ENCODE assay signal across 20 cellular contexts in the genomic region with DNA sequence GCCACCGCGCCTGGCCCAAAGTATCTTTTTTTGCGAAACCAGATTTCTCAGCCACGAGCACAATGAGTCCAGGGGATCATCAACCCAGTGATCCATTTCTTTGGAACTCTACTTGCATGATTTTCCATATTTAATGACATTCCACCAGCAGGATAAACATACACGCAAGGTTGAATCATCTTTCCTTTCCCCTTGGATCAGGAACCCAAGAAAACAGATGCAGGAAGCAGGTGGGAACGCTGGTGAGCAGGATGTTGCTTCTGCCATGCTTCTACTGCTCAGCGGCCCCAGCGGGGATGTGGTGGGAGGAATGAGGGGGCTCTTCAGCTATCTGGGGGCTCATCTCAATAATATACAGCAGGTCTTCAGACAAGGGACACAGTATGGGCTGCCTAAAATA.
"Had no signal": no experiment of that assay in that cellular context is flagged by ENCODE, and none has a peak within 500 bp of the region (broad histone marks: within the 10 kb centered on the region; RNA-seq: fewer than 3 reads in every experiment).

No MANE protein-coding gene starts in this region.

- H3K36me3 Mint-ChIP-seq: WTC11 had no signal

- H3K4me1 Mint-ChIP-seq: central memory CD8-positive, alpha-beta T cell; nephron progenitor cell; WTC11 had no signal

- H3K4me3 Mint-ChIP-seq: activated CD8-positive, alpha-beta T cell treated with anti-CD3 and anti-CD28 coated beads for 36 hours; activated naive CD4-positive, alpha-beta T cell treated with anti-CD3 and anti-CD28 coated beads for 36 hours; activated T-cell treated with anti-CD3 and anti-CD28 coated beads, Interleukin-2, amount 50 U/mL, for 4 hours; central memory CD8-positive, alpha-beta T cell; nephron progenitor cell; T-helper 2 cell treated with Interferon-gamma antibody and Interleukin-4, amounts not matched to agents 5 μg/mL and 100 μg/mL, for 36 hours; WTC11 had no signal

- DNase-seq: activated CD4-positive, alpha-beta T cell treated with anti-CD3 and anti-CD28 coated beads for 4 hours; activated CD8-positive, alpha-beta T cell treated with anti-CD3 and anti-CD28 coated beads for 36 hours; activated naive CD4-positive, alpha-beta T cell treated with anti-CD3 and anti-CD28 coated beads for 36 hours; activated T-cell treated with anti-CD3 and anti-CD28 coated beads, Interleukin-2, amount 50 U/mL, for 4 hours; effector CD4-positive, alpha-beta T cell; foreskin melanocyte; heart left ventricle; kidney; left lung; mammary epithelial cell; nephron progenitor cell; nucleus accumbens; posterior cingulate gyrus; stimulated activated CD4-positive, alpha-beta T cell treated with anti-CD3 and anti-CD28 coated beads, Interleukin-12 subunit alpha, Interleukin-12 subunit beta, amount 100 ng/mL, for 4 hours; stimulated activated CD4-positive, alpha-beta T cell treated with anti-CD3 and anti-CD28 coated beads, Interleukin-1b, Interleukin-23, amount 100 ng/mL, for 48 hours; stimulated activated CD8-positive, alpha-beta memory T cell treated with anti-CD3 and anti-CD28 coated beads, Interleukin-4, amount 100 ng/mL, for 48 hours; stimulated activated naive CD4-positive, alpha-beta T cell had no signal

- ATAC-seq: activated CD8-positive, alpha-beta T cell treated with anti-CD3 and anti-CD28 coated beads for 36 hours; activated T-cell treated with anti-CD3 and anti-CD28 coated beads, Interleukin-2, amount 50 U/mL, for 4 hours; heart left ventricle; left lung; WTC11 had no signal

- H3K27ac Mint-ChIP-seq: activated CD8-positive, alpha-beta T cell treated with anti-CD3 and anti-CD28 coated beads for 36 hours; activated naive CD4-positive, alpha-beta T cell treated with anti-CD3 and anti-CD28 coated beads for 36 hours; nephron progenitor cell; T-helper 2 cell treated with Interferon-gamma antibody and Interleukin-4, amounts not matched to agents 5 μg/mL and 100 μg/mL, for 36 hours; WTC11 had no signal

- H3K9me3 Mint-ChIP-seq: activated CD8-positive, alpha-beta T cell treated with anti-CD3 and anti-CD28 coated beads for 36 hours; activated naive CD4-positive, alpha-beta T cell treated with anti-CD3 and anti-CD28 coated beads for 36 hours; activated T-cell treated with anti-CD3 and anti-CD28 coated beads, Interleukin-2, amount 50 U/mL, for 4 hours; central memory CD8-positive, alpha-beta T cell; nephron progenitor cell; T-helper 2 cell treated with Interferon-gamma antibody and Interleukin-4, amounts not matched to agents 5 μg/mL and 100 μg/mL, for 36 hours had no signal
